ENCODE assay signal across 1 cellular context in the genomic region with DNA sequence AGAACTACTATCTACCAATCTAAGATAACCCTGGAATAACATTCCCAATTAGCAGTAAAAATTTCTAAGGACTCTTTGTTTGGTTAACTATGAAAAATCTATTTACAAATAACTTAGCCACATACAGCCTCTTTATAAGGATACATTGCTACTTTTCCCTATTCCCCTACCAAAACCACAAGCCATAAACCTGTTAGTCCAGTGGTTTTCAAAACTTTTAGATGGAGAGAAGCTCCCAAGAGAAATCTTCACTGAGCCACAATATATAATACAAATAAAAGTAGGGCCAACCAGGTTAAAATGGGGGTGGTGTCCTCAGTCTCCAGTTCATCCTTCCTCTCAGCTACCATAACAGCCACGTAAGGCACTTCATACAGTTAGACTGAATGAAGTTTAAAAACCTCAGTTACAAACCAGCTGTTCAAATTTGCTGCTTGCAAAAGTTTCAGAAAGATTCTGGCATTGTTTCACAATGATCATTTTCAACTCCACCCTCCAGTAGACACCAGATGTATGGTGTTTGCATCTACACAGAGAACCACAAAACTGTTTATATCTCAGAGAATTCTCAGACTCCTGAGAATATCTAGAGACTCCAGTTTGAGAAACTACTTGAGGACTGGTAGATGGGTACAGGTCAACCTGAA.
TF ChIP-seq lines count a peak whose summit lies in the region.

No MANE protein-coding gene starts in this region.

TF ChIP-seq in GM23338, 12 proteins besides CTCF, POLR2A, EP300 and RAD21 (continued from another document):
- TF ChIP-seq, protein P1, sequence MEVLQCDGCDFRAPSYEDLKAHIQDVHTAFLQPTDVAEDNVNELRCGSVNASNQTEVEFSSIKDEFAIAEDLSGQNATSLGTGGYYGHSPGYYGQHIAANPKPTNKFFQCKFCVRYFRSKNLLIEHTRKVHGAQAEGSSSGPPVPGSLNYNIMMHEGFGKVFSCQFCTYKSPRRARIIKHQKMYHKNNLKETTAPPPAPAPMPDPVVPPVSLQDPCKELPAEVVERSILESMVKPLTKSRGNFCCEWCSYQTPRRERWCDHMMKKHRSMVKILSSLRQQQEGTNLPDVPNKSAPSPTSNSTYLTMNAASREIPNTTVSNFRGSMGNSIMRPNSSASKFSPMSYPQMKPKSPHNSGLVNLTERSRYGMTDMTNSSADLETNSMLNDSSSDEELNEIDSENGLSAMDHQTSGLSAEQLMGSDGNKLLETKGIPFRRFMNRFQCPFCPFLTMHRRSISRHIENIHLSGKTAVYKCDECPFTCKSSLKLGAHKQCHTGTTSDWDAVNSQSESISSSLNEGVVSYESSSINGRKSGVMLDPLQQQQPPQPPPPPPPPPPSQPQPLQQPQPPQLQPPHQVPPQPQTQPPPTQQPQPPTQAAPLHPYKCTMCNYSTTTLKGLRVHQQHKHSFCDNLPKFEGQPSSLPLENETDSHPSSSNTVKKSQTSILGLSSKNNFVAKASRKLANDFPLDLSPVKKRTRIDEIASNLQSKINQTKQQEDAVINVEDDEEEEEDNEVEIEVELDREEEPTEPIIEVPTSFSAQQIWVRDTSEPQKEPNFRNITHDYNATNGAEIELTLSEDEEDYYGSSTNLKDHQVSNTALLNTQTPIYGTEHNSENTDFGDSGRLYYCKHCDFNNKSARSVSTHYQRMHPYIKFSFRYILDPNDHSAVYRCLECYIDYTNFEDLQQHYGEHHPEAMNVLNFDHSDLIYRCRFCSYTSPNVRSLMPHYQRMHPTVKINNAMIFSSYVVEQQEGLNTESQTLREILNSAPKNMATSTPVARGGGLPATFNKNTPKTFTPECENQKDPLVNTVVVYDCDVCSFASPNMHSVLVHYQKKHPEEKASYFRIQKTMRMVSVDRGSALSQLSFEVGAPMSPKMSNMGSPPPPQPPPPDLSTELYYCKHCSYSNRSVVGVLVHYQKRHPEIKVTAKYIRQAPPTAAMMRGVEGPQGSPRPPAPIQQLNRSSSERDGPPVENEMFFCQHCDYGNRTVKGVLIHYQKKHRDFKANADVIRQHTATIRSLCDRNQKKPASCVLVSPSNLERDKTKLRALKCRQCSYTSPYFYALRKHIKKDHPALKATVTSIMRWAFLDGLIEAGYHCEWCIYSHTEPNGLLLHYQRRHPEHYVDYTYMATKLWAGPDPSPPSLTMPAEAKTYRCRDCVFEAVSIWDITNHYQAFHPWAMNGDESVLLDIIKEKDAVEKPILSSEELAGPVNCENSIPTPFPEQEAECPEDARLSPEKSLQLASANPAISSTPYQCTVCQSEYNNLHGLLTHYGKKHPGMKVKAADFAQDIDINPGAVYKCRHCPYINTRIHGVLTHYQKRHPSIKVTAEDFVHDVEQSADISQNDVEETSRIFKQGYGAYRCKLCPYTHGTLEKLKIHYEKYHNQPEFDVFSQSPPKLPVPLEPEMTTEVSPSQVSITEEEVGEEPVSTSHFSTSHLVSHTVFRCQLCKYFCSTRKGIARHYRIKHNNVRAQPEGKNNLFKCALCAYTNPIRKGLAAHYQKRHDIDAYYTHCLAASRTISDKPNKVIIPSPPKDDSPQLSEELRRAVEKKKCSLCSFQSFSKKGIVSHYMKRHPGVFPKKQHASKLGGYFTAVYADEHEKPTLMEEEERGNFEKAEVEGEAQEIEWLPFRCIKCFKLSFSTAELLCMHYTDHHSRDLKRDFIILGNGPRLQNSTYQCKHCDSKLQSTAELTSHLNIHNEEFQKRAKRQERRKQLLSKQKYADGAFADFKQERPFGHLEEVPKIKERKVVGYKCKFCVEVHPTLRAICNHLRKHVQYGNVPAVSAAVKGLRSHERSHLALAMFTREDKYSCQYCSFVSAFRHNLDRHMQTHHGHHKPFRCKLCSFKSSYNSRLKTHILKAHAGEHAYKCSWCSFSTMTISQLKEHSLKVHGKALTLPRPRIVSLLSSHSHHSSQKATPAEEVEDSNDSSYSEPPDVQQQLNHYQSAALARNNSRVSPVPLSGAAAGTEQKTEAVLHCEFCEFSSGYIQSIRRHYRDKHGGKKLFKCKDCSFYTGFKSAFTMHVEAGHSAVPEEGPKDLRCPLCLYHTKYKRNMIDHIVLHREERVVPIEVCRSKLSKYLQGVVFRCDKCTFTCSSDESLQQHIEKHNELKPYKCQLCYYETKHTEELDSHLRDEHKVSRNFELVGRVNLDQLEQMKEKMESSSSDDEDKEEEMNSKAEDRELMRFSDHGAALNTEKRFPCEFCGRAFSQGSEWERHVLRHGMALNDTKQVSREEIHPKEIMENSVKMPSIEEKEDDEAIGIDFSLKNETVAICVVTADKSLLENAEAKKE (CRISPR knock-in tag; IDR thresholded peaks at IDR 0.05), result no peak
- TF ChIP-seq STAT1 (IDR thresholded peaks at IDR 0.05; ENCODE audit: unreplicated experiment) (no peak), ZNF114 (CRISPR knock-in tag; IDR thresholded peaks at IDR 0.05) (no peak), JUNB (IDR thresholded peaks at IDR 0.05; ENCODE audit: unreplicated experiment) (no peak), NANOG (IDR thresholded peaks at IDR 0.05; ENCODE audit: borderline replicate concordance) (no peak), CREB1 (CRISPR knock-in tag; IDR thresholded peaks at IDR 0.05; ENCODE audit: low read depth) (no peak), POLR2AphosphoS5 (IDR thresholded peaks at IDR 0.05; ENCODE audit: low read depth) (no peak)
